1 cellular context compared by ENCODE assay signal in the genomic region with DNA sequence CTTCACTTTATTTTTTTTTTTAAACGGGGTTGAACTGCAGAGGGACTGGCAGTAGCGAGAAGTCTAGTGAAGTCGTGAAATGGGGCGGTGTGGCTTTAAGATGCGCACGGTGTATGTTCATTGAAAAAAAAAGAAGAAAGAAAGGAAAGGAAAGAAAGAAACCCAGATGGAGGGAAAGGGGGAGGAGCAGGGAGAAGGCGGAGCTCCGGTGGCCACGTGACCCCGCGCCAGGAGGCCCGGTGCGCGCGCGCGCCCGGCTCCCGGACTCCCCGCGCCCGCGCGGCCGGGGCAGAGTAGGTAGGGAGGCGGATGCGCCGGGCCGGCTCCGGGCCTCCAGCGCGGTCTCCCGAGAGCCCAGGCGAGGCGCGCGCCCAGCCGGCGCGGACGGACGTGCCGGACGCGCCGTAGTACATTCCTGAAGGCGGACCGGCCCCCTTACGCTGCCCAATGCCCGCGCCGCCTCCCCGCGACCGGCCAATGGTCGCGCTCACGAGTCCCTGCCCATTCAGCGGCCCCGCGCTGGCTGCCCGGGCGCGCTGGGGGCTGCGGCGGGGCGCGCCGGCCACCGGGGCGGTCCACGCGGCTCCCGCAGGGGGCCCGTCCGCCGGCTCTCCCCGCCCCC.
TF ChIP-seq lines count a peak whose summit lies in the region.

No MANE protein-coding gene starts in this region.

TF ChIP-seq in HEK293, 187 proteins besides CTCF, POLR2A, EP300 and RAD21 (continued from another document):
- TF ChIP-seq, protein P1, sequence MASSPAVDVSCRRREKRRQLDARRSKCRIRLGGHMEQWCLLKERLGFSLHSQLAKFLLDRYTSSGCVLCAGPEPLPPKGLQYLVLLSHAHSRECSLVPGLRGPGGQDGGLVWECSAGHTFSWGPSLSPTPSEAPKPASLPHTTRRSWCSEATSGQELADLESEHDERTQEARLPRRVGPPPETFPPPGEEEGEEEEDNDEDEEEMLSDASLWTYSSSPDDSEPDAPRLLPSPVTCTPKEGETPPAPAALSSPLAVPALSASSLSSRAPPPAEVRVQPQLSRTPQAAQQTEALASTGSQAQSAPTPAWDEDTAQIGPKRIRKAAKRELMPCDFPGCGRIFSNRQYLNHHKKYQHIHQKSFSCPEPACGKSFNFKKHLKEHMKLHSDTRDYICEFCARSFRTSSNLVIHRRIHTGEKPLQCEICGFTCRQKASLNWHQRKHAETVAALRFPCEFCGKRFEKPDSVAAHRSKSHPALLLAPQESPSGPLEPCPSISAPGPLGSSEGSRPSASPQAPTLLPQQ (tag by site-specific recombination; IDR thresholded peaks at IDR 0.05): peak; percentile 78; the same call in 1 of the 2 replicates
- no peak for TF ChIP-seq ZFP37 (tag by site-specific recombination; IDR thresholded peaks at IDR 0.05)
